Comparison of ENCODE assay signal across 8 cellular contexts in the genomic region with DNA sequence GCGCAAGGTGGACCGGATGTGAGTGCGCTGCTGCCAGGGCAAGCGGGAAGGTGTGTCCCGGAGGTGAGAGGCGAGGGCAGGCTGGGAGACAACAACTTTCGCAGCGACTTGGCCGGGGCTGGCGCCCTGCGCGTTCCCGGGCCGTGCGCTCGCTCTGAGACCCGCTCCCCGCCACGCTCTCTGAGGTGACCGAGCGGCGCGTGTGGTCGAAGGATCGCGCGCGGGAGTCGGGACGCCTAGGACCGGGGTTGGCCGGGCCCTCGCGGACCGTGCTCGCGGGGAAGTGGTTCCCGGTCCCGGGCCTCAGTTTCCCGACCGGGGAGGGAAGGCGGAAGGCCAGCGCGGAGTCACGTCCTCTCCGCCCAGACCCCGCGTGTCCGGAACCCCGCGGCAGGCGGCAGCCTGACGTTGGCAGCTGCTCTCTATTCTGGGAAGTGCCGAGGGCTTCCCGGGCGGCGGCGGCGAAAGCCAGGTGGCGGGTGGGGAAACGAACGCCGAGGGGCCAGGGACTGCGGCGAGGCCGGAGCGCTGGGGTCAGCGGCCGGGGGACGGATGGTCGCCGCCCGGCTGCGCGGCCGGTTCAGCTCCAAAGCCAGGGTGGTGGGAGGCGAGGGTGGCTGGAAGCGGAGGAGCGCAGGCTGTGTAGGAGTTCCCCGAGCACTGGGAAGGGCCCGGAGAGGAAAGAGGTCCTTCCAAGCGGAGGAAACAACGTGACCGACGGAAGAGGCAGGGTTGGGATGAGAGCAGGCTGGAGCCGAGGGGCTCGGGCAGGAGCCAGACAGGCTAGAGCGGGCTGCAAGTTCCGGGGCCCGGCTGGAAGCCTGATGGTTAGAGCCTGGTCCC. TPM values are rescaled to one million over a fixed set of nuclear protein-coding genes. Genes with fewer than 3 reads are reported as not detected.
DNase-seq lines count a peak whose midpoint lies in the region; ATAC-seq and TF ChIP-seq lines count a peak whose summit lies in the region.

No MANE protein-coding gene starts in this region.

- H3K27ac Mint-ChIP-seq in CD14-positive monocyte (peak overlapping the region; percentile 33 to 88 (median 74)), naive B cell (no peak overlapping the region)
- peak overlapping the region; percentile 25 for H3K27ac Mint-ChIP-seq in activated CD4-positive, alpha-beta T cell treated with anti-CD3 and anti-CD28 coated beads, Interleukin-2, amount 10 ng/mL, durations not matched to agents 24 days and 14 days

- ATAC-seq in GM21367 (IDR thresholded peaks at IDR 0.05; ENCODE audit: unreplicated experiment) (peak; percentile 29), naive B cell (ENCODE audit: low read depth in 2 of 2) (peak; percentile 23 to 38), GM19463 (IDR thresholded peaks at IDR 0.05; ENCODE audit: unreplicated experiment) (no peak)

- H3K4me3 ChIP-seq in epithelial cell of proximal tubule (ENCODE audit: low read depth, low read length), result peak overlapping the region; percentile 89
- H3K4me3 ChIP-seq in urinary bladder (ENCODE audit: low read depth, low read length), result peak overlapping the region; percentile 86

- DNase-seq in CD14-positive monocyte (ENCODE audit: low spot score) (no peak), LHCN-M2 (ENCODE audit: low read depth) (peak; percentile 41), epithelial cell of proximal tubule (ENCODE audit: low read depth) (no peak), naive B cell (peak; percentile 12)
- peak; percentile 59 for DNase-seq in activated CD4-positive, alpha-beta T cell treated with anti-CD3 and anti-CD28 coated beads, Interleukin-2, amount 10 ng/mL, durations not matched to agents 24 days and 14 days

- intact Hi-C loops in CD14-positive monocyte (cut with micrococcal nuclease), result loop anchor here (5.0 to 10.0 kb wide), 2 partner anchors 109 to 111 kb away; a partner anchor contains a TSS
- intact Hi-C loops in activated CD4-positive, alpha-beta T cell treated with anti-CD3 and anti-CD28 coated beads, Interleukin-2, amount 10 ng/mL, durations not matched to agents 24 days and 14 days (cut with micrococcal nuclease), result loop anchor here (2.0 kb wide), 1 partner anchor 103 kb away; no protein-coding TSS in a partner anchor

- H3K36me3 Mint-ChIP-seq in CD14-positive monocyte, result peaks cover 3 to 5% of the 10 kb centered on the region in 2 donors
- H3K36me3 Mint-ChIP-seq in activated CD4-positive, alpha-beta T cell treated with anti-CD3 and anti-CD28 coated beads, Interleukin-2, amount 10 ng/mL, durations not matched to agents 24 days and 14 days (ENCODE audit: low read depth), result peaks cover 2% of the 10 kb centered on the region
- peaks cover 0 to 7% of the 10 kb centered on the region in 2 donors for H3K36me3 Mint-ChIP-seq in naive B cell

- H3K9me3 Mint-ChIP-seq in CD14-positive monocyte, result peaks cover 0 to 4% (median 0%) of the 10 kb centered on the region in 7 donors
- no peaks in the 10 kb centered on the region for H3K9me3 Mint-ChIP-seq in activated CD4-positive, alpha-beta T cell treated with anti-CD3 and anti-CD28 coated beads, Interleukin-2, amount 10 ng/mL, durations not matched to agents 24 days and 14 days
- H3K9me3 Mint-ChIP-seq in naive B cell, result no peaks in the 10 kb centered on the region

- H3K27ac ChIP-seq in urinary bladder (ENCODE audit: low read depth), result no peak overlapping the region

- peaks cover 22% of the 10 kb centered on the region for H3K4me1 Mint-ChIP-seq in CD14-positive monocyte
- peaks cover 13% of the 10 kb centered on the region for H3K4me1 Mint-ChIP-seq in activated CD4-positive, alpha-beta T cell treated with anti-CD3 and anti-CD28 coated beads, Interleukin-2, amount 10 ng/mL, durations not matched to agents 24 days and 14 days
- peaks cover 15 to 16% (median 16%) of the 10 kb centered on the region in 3 donors for H3K4me1 Mint-ChIP-seq in naive B cell

- H3K36me3 ChIP-seq in urinary bladder (ENCODE audit: insufficient read depth), result no peaks in the 10 kb centered on the region

- H3K4me3 Mint-ChIP-seq in CD14-positive monocyte (peak overlapping the region; percentile 91 to 92), naive B cell (peak overlapping the region; percentile 74 to 93 (median 88))
- peak overlapping the region; percentile 82 for H3K4me3 Mint-ChIP-seq in activated CD4-positive, alpha-beta T cell treated with anti-CD3 and anti-CD28 coated beads, Interleukin-2, amount 10 ng/mL, durations not matched to agents 24 days and 14 days

- H3K27me3 Mint-ChIP-seq in CD14-positive monocyte (ENCODE audit: low read depth in 3 of 3) (peaks cover 3 to 20% (median 9%) of the 10 kb centered on the region in 3 donors), naive B cell (peaks cover 43 to 61% (median 60%) of the 10 kb centered on the region in 3 donors)
- peaks cover 71% of the 10 kb centered on the region for H3K27me3 Mint-ChIP-seq in activated CD4-positive, alpha-beta T cell treated with anti-CD3 and anti-CD28 coated beads, Interleukin-2, amount 10 ng/mL, durations not matched to agents 24 days and 14 days

- H3K4me1 ChIP-seq in urinary bladder (ENCODE audit: insufficient read depth), result no peaks in the 10 kb centered on the region

- WGBS in urinary bladder, result 1% methylated on average over 90 of the region's 90 CpGs

- TF ChIP-seq CTCF in CD14-positive monocyte (IDR thresholded peaks at IDR 0.05) (no peak), epithelial cell of proximal tubule (conservative IDR thresholded peaks at IDR 0.05; ENCODE audit: low read depth, low read length) (no peak)

RNA-seq across cellular contexts. Expression of a gene that starts 1.0 kb away (rescaled TPM):
- polyA plus RNA-seq in CD14-positive monocyte (under 1 TPM; 0.78 to 1.00 TPM), naive B cell (ENCODE audit: low read depth in 6 of 6) (under 1 TPM in 1 of 6 donors, not detected in 5; 0.31 TPM), urinary bladder (6.8 TPM)
- total RNA-seq in LHCN-M2 (2014; rRNA removed) (58.9 and 104 TPM in 2 replicates), epithelial cell of proximal tubule (57.6 and 99.8 TPM in 2 replicates), urinary bladder (42.7 TPM)
- polyA plus RNA-seq in LHCN-M2 (2012), result 33.6 TPM
- total RNA-seq in activated CD4-positive, alpha-beta T cell treated with anti-CD3 and anti-CD28 coated beads, Interleukin-2, amount 10 ng/mL, durations not matched to agents 24 days and 14 days, result 0.64 and 0.89 TPM in 2 replicates

Comparison
In these comparisons a context has a peak if more than half of its experiments do, and no peak if none do; other contexts are left out.
1. DNase-seq: peak in LHCN-M2 (single experiment), activated CD4-positive, alpha-beta T cell treated with anti-CD3 and anti-CD28 coated beads, Interleukin-2, amount 10 ng/mL, durations not matched to agents 24 days and 14 days (single experiment) and naive B cell (single experiment); none in CD14-positive monocyte (single experiment) and epithelial cell of proximal tubule (single experiment).
2. H3K27ac Mint-ChIP-seq: peak in CD14-positive monocyte (7 of 7) and activated CD4-positive, alpha-beta T cell treated with anti-CD3 and anti-CD28 coated beads, Interleukin-2, amount 10 ng/mL, durations not matched to agents 24 days and 14 days (single experiment); none in naive B cell (0 of 6).
3. RNA of a gene that starts 1.0 kb away (total RNA-seq): 58.9 to 104 TPM in LHCN-M2, 57.6 to 99.8 TPM in epithelial cell of proximal tubule and 42.7 TPM in urinary bladder (single experiment); 0.64 to 0.89 TPM in activated CD4-positive, alpha-beta T cell treated with anti-CD3 and anti-CD28 coated beads, Interleukin-2, amount 10 ng/mL, durations not matched to agents 24 days and 14 days; every median in the first group is over 10 times any median in the second.
4. Peak in every context shown above with its lines, with median percentiles within 50 percentile points of each other: H3K4me3 Mint-ChIP-seq.